In genomic region chr22:35299717-35300497, GRCh38 we compare ENCODE assay signal across 8 cellular contexts. TPM values are rescaled to one million over a fixed set of nuclear protein-coding genes. Genes with fewer than 3 reads are reported as not detected.
DNase-seq lines count a peak whose midpoint lies in the region; ATAC-seq and TF ChIP-seq lines count a peak whose summit lies in the region.

Gene TOM1, plus strand, starts transcription at chr22:35299894. Its CDS starts 35 bp downstream, at chr22:35299929.

- intact Hi-C loops in spleen (cut with DNase I; ENCODE audit: low total_unique reads) = no loop called here

- TF ChIP-seq POLR2A in GM18951 (IDR thresholded peaks at IDR 0.05; ENCODE audit: extremely low read depth, insufficient read depth, insufficient read length) (peak; percentile 60), spleen (IDR thresholded peaks at IDR 0.05) (peak in 1 of 3 donors; percentile 82)

- peak; percentile 98 for DNase-seq in AG08395 (ENCODE audit: low spot score)
- DNase-seq in NCI-H345 treated with DMSO at 0.1 percent for 48 hours (lab: John Stamatoyannopoulos, UW; ENCODE audit: unreplicated experiment) = peak; percentile 78
- DNase-seq in activated CD4-positive, CD25-positive, alpha-beta regulatory T cell (lab: John Stamatoyannopoulos, UW) = peak; percentile 93 to 97 (median 96)
- peak; percentile 97 for DNase-seq in central memory CD4-positive, alpha-beta T cell
- DNase-seq in inferior parietal cortex (ENCODE audit: extremely low spot score) = peak; percentile 99
- DNase-seq in spleen = peak; percentile 99

- H3K27ac ChIP-seq in spleen = peak within 1 kb of the TSS; percentile 90 to 100 (median 98)

- peak; percentile 94 for ATAC-seq in HG03280 (IDR thresholded peaks at IDR 0.05; ENCODE audit: unreplicated experiment)

- 0 to 1% (median 0%) methylated on average over 31 to 59 of the region's 59 CpGs for WGBS in spleen, 5 donors

- peak within 1 kb of the TSS; percentile 67 to 85 (median 78) for H3K4me3 ChIP-seq in spleen

- peak in 2 of 11 experiments; percentile 3 to 31 for TF ChIP-seq CTCF in spleen (IDR thresholded peaks at IDR 0.05 in 8 of 11, conservative IDR thresholded peaks at IDR 0.05 in 3 of 11)

- no peaks in the 10 kb centered on the region for H3K9me3 ChIP-seq in spleen

- H3K4me1 ChIP-seq in spleen = peaks cover 5 to 50% (median 34%) of the 10 kb centered on the region in 6 donors

- peaks cover 0 to 20% (median 1%) of the 10 kb centered on the region in 6 donors for H3K36me3 ChIP-seq in spleen

- no peaks in the 10 kb centered on the region for H3K27me3 ChIP-seq in spleen (replicated peaks in 1 of 7)

- in situ Hi-C loops in GM18951 (cut with MboI; ENCODE audit: low sequenced_read_pairs, unreplicated experiment) = no loop called here

RNA-seq across cellular contexts. Expression of gene TOM1, which starts in this region (rescaled TPM):
- 10 to 100 TPM; 48.2 to 92.1 (median 56.1) TPM for total RNA-seq in spleen
- 10 to 100 TPM; 19.9 to 44.4 (median 34.2) TPM for polyA plus RNA-seq in spleen

Comparison
In these comparisons a context has a peak if more than half of its experiments do, and no peak if none do; other contexts are left out.
1. Peak in every context shown above with its lines: DNase-seq, ATAC-seq, H3K4me3 ChIP-seq and H3K27ac ChIP-seq.